Comparison of ENCODE assay signal across 11 cellular contexts in the genomic region with DNA sequence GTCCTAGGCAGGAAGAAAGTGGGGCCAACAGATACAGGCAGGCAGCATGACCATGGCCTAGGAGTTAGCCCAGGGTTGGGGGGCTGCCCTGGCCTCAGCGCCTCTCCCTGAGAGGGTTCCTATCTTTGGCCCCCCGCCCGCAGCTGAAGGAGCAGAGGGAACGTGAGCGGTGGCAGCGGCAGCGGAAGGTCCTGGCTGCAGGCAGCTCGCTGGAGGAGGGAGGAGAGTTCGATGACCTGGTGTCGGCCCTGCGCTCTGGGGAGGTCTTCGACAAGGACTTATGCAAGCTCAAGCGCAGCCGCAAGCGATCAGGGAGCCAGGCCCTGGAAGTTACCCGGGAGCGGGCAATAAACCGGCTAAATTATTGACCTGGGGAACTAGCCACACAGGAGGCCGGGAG.
"Had no signal": no experiment of that assay in that cellular context is flagged by ENCODE, and none has a peak within 500 bp of the region (broad histone marks: within the 10 kb centered on the region; RNA-seq: fewer than 3 reads in every experiment).

No MANE protein-coding gene starts in this region.

- H3K9me3 ChIP-seq: heart right ventricle, upper lobe of right lung had no signal

- H3K27me3 ChIP-seq: foreskin keratinocyte, heart right ventricle, upper lobe of right lung had no signal

- H3K4me3 ChIP-seq: heart right ventricle, smooth muscle cell, upper lobe of right lung had no signal

- H3K4me1 ChIP-seq: foreskin keratinocyte, heart right ventricle, upper lobe of right lung had no signal

- ATAC-seq: activated CD8-positive, alpha-beta T cell treated with anti-CD3 and anti-CD28 coated beads for 36 hours; foreskin keratinocyte; stimulated activated memory B cell treated with anti-CD40 and anti-IgM and Interleukin-4, amounts not matched to agents 10 μg/mL and 1 μg/mL and 100 μg/mL, for 72 hours; upper lobe of right lung had no signal

- DNase-seq: activated CD4-positive, alpha-beta T cell treated with anti-CD3 and anti-CD28 coated beads for 4 hours; activated CD8-positive, alpha-beta memory T cell treated with anti-CD3 and anti-CD28 coated beads, Interleukin-2, amount 50 U/mL, for 4 hours; activated CD8-positive, alpha-beta T cell treated with anti-CD3 and anti-CD28 coated beads for 36 hours; foreskin keratinocyte; heart right ventricle; islet precursor cell; mammary epithelial cell; SHP77 treated with DMSO at 0.1 percent for 48 hours; upper lobe of right lung had no signal

- H3K4me2 ChIP-seq: smooth muscle cell had no signal

- H3K27ac ChIP-seq: foreskin keratinocyte, heart right ventricle, upper lobe of right lung had no signal
